In the genomic region with DNA sequence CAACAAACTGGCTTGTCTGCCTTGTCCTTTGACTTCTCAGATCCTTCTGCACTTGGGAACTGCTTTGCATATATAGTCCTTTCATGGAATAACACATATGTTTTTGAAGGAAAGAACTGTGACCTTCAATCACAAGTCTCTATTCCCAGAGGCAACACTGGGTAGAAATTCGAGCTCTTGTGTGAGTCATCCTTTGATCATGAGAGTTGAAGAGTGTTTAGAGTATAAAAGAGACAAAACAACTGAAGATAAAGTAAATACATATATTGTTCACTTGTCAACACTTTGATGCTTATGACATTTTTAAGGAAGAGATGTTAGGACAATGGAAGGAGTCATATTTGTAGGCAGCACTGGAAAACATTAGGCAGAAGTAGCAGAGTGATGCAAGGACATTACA, we compare ENCODE assay signal across 1 cellular context.
TF ChIP-seq lines count a peak whose summit lies in the region.

No MANE protein-coding gene starts in this region.

TF ChIP-seq in K562, 482 proteins besides CTCF, POLR2A, EP300 and RAD21:
- 0 out of 2 replicates have a peak, but pooled peaks have one; percentile 21 for TF ChIP-seq FOSL1 (tag; conservative IDR thresholded peaks at IDR 0.05)
- TF ChIP-seq, protein P1, sequence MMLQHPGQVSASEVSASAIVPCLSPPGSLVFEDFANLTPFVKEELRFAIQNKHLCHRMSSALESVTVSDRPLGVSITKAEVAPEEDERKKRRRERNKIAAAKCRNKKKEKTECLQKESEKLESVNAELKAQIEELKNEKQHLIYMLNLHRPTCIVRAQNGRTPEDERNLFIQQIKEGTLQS (IDR thresholded peaks at IDR 0.05) = peak; percentile 41; the same call in 1 of the 2 replicates
- TF ChIP-seq, protein P1 (CRISPR knock-in tag; conservative IDR thresholded peaks at IDR 0.05) = no peak
- TF ChIP-seq, protein P2, sequence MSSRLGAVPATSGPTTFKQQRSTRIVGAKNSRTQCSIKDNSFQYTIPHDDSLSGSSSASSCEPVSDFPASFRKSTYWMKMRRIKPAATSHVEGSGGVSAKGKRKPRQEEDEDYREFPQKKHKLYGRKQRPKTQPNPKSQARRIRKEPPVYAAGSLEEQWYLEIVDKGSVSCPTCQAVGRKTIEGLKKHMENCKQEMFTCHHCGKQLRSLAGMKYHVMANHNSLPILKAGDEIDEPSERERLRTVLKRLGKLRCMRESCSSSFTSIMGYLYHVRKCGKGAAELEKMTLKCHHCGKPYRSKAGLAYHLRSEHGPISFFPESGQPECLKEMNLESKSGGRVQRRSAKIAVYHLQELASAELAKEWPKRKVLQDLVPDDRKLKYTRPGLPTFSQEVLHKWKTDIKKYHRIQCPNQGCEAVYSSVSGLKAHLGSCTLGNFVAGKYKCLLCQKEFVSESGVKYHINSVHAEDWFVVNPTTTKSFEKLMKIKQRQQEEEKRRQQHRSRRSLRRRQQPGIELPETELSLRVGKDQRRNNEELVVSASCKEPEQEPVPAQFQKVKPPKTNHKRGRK (tag; IDR thresholded peaks at IDR 0.05) = no peak
- peak; percentile 31; the same call in 1 of the 2 replicates for TF ChIP-seq SOX6 (IDR thresholded peaks at IDR 0.05)
TF ChIP-seq in K562: peak in this region for 3.
